1 cellular context compared by ENCODE assay signal in the genomic region with DNA sequence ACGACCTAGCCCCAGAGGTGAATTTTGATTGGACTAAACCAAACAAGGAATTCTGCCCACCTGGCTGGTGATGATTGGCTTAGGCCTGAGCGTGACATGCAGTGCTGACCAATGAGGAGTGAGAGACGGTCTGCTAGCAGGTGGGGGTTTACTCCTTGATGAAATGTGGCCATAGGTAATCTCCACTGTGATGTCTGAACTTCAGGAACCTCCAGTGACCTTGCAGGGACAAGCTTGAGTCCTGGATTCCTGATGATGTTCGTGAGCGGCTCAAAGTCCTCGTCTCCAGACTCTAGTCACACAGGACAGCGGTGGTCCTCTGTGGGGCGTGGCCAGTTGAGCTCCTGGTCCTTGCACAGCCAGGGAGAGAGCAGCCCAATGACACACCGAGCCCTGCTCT.
TF ChIP-seq lines count a peak whose summit lies in the region.

No MANE protein-coding gene starts in this region.

TF ChIP-seq in HEK293T, 16 proteins besides CTCF, POLR2A, EP300 and RAD21 (continued from another document):
- no peak for TF ChIP-seq CTBP1 (IDR thresholded peaks at IDR 0.05; ENCODE audit: borderline replicate concordance)
- no peak for TF ChIP-seq ARNT (IDR thresholded peaks at IDR 0.05)
- no peak for TF ChIP-seq FOXK2 (IDR thresholded peaks at IDR 0.05)
